In genomic region chr20:36183155-36183944, GRCh38 we compare ENCODE assay signal across 1 cellular context.
TF ChIP-seq lines count a peak whose summit lies in the region.

No MANE protein-coding gene starts in this region.

TF ChIP-seq in K562, 482 proteins besides CTCF, POLR2A, EP300 and RAD21 (continues in another document):
- TF ChIP-seq ZNF311 (CRISPR knock-in tag; IDR thresholded peaks at IDR 0.05): no peak
- TF ChIP-seq POLR3A (IDR thresholded peaks at IDR 0.05; ENCODE audit: borderline replicate concordance, extremely low read depth, insufficient read depth, insufficient read length): no peak
- TF ChIP-seq, protein P1, sequence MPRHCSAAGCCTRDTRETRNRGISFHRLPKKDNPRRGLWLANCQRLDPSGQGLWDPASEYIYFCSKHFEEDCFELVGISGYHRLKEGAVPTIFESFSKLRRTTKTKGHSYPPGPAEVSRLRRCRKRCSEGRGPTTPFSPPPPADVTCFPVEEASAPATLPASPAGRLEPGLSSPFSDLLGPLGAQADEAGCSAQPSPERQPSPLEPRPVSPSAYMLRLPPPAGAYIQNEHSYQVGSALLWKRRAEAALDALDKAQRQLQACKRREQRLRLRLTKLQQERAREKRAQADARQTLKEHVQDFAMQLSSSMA (CRISPR knock-in tag; IDR thresholded peaks at IDR 0.05): no peak
- TF ChIP-seq NR2C1 (IDR thresholded peaks at IDR 0.05): peak; percentile 79; the same call in 1 of the 2 replicates
- peak; percentile 92 for TF ChIP-seq NR2C1 (tag; IDR thresholded peaks at IDR 0.05)
- TF ChIP-seq MTA2 (IDR thresholded peaks at IDR 0.05; ENCODE audit: low read depth): peak; percentile 92
- TF ChIP-seq PHF8 (IDR thresholded peaks at IDR 0.05; ENCODE audit: borderline replicate concordance, low read length): no peak; the same call in 1 of the 2 replicates
- no peak for TF ChIP-seq ZNF507 (tag; conservative IDR thresholded peaks at IDR 0.05)
- TF ChIP-seq, protein P2, sequence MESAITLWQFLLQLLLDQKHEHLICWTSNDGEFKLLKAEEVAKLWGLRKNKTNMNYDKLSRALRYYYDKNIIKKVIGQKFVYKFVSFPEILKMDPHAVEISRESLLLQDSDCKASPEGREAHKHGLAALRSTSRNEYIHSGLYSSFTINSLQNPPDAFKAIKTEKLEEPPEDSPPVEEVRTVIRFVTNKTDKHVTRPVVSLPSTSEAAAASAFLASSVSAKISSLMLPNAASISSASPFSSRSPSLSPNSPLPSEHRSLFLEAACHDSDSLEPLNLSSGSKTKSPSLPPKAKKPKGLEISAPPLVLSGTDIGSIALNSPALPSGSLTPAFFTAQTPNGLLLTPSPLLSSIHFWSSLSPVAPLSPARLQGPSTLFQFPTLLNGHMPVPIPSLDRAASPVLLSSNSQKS (CRISPR knock-in tag; IDR thresholded peaks at IDR 0.05): no peak
- TF ChIP-seq CBFA2T2 (conservative IDR thresholded peaks at IDR 0.05): peak; percentile 96
- TF ChIP-seq, protein P3, sequence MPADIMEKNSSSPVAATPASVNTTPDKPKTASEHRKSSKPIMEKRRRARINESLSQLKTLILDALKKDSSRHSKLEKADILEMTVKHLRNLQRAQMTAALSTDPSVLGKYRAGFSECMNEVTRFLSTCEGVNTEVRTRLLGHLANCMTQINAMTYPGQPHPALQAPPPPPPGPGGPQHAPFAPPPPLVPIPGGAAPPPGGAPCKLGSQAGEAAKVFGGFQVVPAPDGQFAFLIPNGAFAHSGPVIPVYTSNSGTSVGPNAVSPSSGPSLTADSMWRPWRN (IDR thresholded peaks at IDR 0.05; ENCODE audit: low read depth): peak; percentile 71; the same call in 1 of the 2 replicates
- peak; percentile 72 for TF ChIP-seq CREB1 (IDR thresholded peaks at IDR 0.05)
- peak; percentile 55; the same call in 1 of the 2 replicates for TF ChIP-seq CREB1 (CRISPR knock-in tag; IDR thresholded peaks at IDR 0.05)
- no peak for TF ChIP-seq TCF7 (IDR thresholded peaks at IDR 0.05; ENCODE audit: borderline replicate concordance)
- no peak for TF ChIP-seq IFI16 (CRISPR knock-in tag; IDR thresholded peaks at IDR 0.05)
- no peak for TF ChIP-seq ZNF445 (CRISPR knock-in tag; IDR thresholded peaks at IDR 0.05; ENCODE audit: low read depth)
- TF ChIP-seq NCOR1 (IDR thresholded peaks at IDR 0.05): peak; percentile 93
- no peak for TF ChIP-seq PBX2 (CRISPR knock-in tag; IDR thresholded peaks at IDR 0.05; ENCODE audit: low read depth)
- TF ChIP-seq PBX2 (tag; conservative IDR thresholded peaks at IDR 0.05; ENCODE audit: low read depth): peak; percentile 23; the same call in 1 of the 2 replicates
- TF ChIP-seq ZNF764 (CRISPR knock-in tag; IDR thresholded peaks at IDR 0.05; ENCODE audit: low read depth): no peak
- no peak for TF ChIP-seq CBX2 (IDR thresholded peaks at IDR 0.05; ENCODE audit: insufficient read depth, low read length, poor library complexity, severe bottlenecking)
- no peak for TF ChIP-seq SAFB2 (IDR thresholded peaks at IDR 0.05; ENCODE audit: borderline replicate concordance, low read depth, low read length, severe bottlenecking)
- no peak for TF ChIP-seq ZC3H11A (IDR thresholded peaks at IDR 0.05; ENCODE audit: low read depth, low read length)
- no peak for TF ChIP-seq HNRNPK (IDR thresholded peaks at IDR 0.05; ENCODE audit: low read depth, low read length, poor library complexity, severe bottlenecking)
- TF ChIP-seq L3MBTL2 (IDR thresholded peaks at IDR 0.05): peak; percentile 50
- TF ChIP-seq, protein P4, sequence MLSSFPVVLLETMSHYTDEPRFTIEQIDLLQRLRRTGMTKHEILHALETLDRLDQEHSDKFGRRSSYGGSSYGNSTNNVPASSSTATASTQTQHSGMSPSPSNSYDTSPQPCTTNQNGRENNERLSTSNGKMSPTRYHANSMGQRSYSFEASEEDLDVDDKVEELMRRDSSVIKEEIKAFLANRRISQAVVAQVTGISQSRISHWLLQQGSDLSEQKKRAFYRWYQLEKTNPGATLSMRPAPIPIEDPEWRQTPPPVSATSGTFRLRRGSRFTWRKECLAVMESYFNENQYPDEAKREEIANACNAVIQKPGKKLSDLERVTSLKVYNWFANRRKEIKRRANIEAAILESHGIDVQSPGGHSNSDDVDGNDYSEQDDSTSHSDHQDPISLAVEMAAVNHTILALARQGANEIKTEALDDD (IDR thresholded peaks at IDR 0.05): peak; percentile 45; the same call in 1 of the 2 replicates
- TF ChIP-seq, protein P5, sequence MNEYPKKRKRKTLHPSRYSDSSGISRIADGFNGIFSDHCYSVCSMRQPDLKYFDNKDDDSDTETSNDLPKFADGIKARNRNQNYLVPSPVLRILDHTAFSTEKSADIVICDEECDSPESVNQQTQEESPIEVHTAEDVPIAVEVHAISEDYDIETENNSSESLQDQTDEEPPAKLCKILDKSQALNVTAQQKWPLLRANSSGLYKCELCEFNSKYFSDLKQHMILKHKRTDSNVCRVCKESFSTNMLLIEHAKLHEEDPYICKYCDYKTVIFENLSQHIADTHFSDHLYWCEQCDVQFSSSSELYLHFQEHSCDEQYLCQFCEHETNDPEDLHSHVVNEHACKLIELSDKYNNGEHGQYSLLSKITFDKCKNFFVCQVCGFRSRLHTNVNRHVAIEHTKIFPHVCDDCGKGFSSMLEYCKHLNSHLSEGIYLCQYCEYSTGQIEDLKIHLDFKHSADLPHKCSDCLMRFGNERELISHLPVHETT (CRISPR knock-in tag; conservative IDR thresholded peaks at IDR 0.05 in 1 of 2, IDR thresholded peaks at IDR 0.05 in 1 of 2): peak in 1 of 2 experiments; percentile 70; a peak in 1 of 4 replicates
- TF ChIP-seq OTX1 (CRISPR knock-in tag; IDR thresholded peaks at IDR 0.05): no peak
- TF ChIP-seq, protein P6, sequence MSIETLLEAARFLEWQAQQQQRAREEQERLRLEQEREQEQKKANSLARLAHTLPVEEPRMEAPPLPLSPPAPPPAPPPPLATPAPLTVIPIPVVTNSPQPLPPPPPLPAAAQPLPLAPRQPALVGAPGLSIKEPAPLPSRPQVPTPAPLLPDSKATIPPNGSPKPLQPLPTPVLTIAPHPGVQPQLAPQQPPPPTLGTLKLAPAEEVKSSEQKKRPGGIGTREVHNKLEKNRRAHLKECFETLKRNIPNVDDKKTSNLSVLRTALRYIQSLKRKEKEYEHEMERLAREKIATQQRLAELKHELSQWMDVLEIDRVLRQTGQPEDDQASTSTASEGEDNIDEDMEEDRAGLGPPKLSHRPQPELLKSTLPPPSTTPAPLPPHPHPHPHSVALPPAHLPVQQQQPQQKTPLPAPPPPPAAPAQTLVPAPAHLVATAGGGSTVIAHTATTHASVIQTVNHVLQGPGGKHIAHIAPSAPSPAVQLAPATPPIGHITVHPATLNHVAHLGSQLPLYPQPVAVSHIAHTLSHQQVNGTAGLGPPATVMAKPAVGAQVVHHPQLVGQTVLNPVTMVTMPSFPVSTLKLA (conservative IDR thresholded peaks at IDR 0.05): no peak; a peak in 1 of 4 replicates
- TF ChIP-seq, protein P7, sequence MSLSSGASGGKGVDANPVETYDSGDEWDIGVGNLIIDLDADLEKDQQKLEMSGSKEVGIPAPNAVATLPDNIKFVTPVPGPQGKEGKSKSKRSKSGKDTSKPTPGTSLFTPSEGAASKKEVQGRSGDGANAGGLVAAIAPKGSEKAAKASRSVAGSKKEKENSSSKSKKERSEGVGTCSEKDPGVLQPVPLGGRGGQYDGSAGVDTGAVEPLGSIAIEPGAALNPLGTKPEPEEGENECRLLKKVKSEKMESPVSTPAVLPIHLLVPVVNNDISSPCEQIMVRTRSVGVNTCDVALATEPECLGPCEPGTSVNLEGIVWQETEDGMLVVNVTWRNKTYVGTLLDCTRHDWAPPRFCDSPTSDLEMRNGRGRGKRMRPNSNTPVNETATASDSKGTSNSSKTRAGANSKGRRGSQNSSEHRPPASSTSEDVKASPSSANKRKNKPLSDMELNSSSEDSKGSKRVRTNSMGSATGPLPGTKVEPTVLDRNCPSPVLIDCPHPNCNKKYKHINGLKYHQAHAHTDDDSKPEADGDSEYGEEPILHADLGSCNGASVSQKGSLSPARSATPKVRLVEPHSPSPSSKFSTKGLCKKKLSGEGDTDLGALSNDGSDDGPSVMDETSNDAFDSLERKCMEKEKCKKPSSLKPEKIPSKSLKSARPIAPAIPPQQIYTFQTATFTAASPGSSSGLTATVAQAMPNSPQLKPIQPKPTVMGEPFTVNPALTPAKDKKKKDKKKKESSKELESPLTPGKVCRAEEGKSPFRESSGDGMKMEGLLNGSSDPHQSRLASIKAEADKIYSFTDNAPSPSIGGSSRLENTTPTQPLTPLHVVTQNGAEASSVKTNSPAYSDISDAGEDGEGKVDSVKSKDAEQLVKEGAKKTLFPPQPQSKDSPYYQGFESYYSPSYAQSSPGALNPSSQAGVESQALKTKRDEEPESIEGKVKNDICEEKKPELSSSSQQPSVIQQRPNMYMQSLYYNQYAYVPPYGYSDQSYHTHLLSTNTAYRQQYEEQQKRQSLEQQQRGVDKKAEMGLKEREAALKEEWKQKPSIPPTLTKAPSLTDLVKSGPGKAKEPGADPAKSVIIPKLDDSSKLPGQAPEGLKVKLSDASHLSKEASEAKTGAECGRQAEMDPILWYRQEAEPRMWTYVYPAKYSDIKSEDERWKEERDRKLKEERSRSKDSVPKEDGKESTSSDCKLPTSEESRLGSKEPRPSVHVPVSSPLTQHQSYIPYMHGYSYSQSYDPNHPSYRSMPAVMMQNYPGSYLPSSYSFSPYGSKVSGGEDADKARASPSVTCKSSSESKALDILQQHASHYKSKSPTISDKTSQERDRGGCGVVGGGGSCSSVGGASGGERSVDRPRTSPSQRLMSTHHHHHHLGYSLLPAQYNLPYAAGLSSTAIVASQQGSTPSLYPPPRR (CRISPR knock-in tag; IDR thresholded peaks at IDR 0.05; ENCODE audit: borderline replicate concordance): no peak
- peak; percentile 94 for TF ChIP-seq ZEB2 (IDR thresholded peaks at IDR 0.05)
- no peak for TF ChIP-seq RBM15 (IDR thresholded peaks at IDR 0.05; ENCODE audit: insufficient read depth, low read length)
- no peak for TF ChIP-seq GATAD2B (IDR thresholded peaks at IDR 0.05; ENCODE audit: borderline replicate concordance)
- no peak for TF ChIP-seq SAFB (IDR thresholded peaks at IDR 0.05; ENCODE audit: borderline replicate concordance, low read depth, low read length)
- 0 out of 4 replicates have a peak, but pooled peaks of 1 of the 2 experiments have one; percentile 28 for TF ChIP-seq ZNF318 (IDR thresholded peaks at IDR 0.05; ENCODE audit: borderline replicate concordance in 1 of 2, low read depth in 1 of 2)
